ENCODE assay signal across 8 cellular contexts in the genomic region with DNA sequence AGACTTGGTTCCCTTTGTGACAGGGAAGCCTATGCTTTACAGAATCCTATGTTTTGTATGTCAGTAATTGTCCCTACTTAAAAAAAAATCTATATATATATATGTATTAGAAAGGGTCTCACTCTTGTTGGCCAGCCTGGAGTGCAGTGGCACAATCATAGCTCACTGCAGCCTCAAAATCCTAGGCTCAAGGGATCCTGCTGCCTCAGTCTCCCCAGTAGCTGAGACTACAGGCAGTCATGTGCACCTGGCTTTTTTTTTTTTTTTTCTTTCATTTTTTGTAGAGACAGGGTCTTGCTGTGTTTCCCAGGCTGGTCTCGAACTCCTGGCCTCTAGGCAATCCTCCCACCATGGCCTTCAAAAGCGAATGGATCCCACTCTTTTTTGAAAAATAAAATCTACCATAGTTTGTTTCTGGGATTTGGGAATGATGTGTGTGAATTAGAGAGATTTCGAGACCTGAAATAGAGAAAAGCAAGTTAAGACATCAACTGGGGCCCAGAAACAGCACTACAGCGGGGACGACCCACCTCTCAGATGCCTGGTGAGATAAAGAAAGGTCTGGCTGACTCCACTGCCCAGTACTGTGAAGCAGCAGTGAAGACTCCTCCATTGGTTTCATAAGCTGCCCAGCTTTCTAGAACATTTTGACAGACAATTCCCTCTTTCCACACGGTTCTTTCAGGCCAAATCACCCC. TPM values are rescaled to one million over a fixed set of nuclear protein-coding genes. Genes with fewer than 3 reads are reported as not detected.
A peak's percentile ranks its signal among the peaks of the same experiment; 100 is the strongest.
DNase-seq lines count a peak whose midpoint lies in the region; ATAC-seq and TF ChIP-seq lines count a peak whose summit lies in the region.

No MANE protein-coding gene starts in this region.

- no peaks in the 10 kb centered on the region for H3K9me3 Mint-ChIP-seq in stimulated activated naive CD8-positive, alpha-beta T cell treated with anti-CD3 and anti-CD28 coated beads, Interleukin-15, Interleukin-2, amounts not matched to agents 100 ng/mL and 50 ng/mL, for 24 hours
- H3K9me3 Mint-ChIP-seq in MCF 10A (ENCODE audit: unreplicated experiment) = no peaks in the 10 kb centered on the region

- peak overlapping the region; percentile 100 for H3K9ac ChIP-seq in mucosa of stomach (ENCODE audit: low read length)

- no peaks in the 10 kb centered on the region for H3K27me3 ChIP-seq in mucosa of stomach (ENCODE audit: control insufficient read depth, insufficient read depth, low read length)

- ATAC-seq in stimulated activated naive CD8-positive, alpha-beta T cell treated with anti-CD3 and anti-CD28 coated beads, Interleukin-15, Interleukin-2, amounts not matched to agents 100 U/mL and 50 U/mL, for 24 hours = no peak
- ATAC-seq in HG03469 (IDR thresholded peaks at IDR 0.05; ENCODE audit: unreplicated experiment) = no peak
- no peak for ATAC-seq in HG02970 (IDR thresholded peaks at IDR 0.05; ENCODE audit: low FRiP score, unreplicated experiment)

- TF ChIP-seq CTCF in MCF 10A (IDR thresholded peaks at IDR 0.05; ENCODE audit: unreplicated experiment) = no peak

- CTCF ChIA-PET in MCF 10A (lab: Yijun Ruan, JAX) = interaction anchor here (0.6 to 1.2 kb wide), 12 partner anchors 38 to 240 kb away, joined by 3 to 7 read pairs (median 4); partner anchors contain the start of gene MALAT1

- H3K36me3 Mint-ChIP-seq in stimulated activated naive CD8-positive, alpha-beta T cell treated with anti-CD3 and anti-CD28 coated beads, Interleukin-15, Interleukin-2, amounts not matched to agents 100 ng/mL and 50 ng/mL, for 24 hours (ENCODE audit: low read depth) = peaks cover 33% of the 10 kb centered on the region
- H3K36me3 Mint-ChIP-seq in MCF 10A (ENCODE audit: insufficient read depth, unreplicated experiment) = peaks cover 38% of the 10 kb centered on the region

- intact Hi-C loops in MCF 10A (cut with micrococcal nuclease) = loop anchor here (1.0 kb wide), 1 partner anchor 38 kb away; the partner anchor contains the start of gene SLC25A45

- peak overlapping the region; percentile 47 for H3K4me3 ChIP-seq in mucosa of stomach (ENCODE audit: low read length)

- H3K4me1 Mint-ChIP-seq in stimulated activated naive CD8-positive, alpha-beta T cell treated with anti-CD3 and anti-CD28 coated beads, Interleukin-15, Interleukin-2, amounts not matched to agents 100 ng/mL and 50 ng/mL, for 24 hours (ENCODE audit: low read depth) = peaks cover 76% of the 10 kb centered on the region
- peaks cover 34% of the 10 kb centered on the region for H3K4me1 Mint-ChIP-seq in MCF 10A (ENCODE audit: insufficient read depth, unreplicated experiment)

- peaks cover 58% of the 10 kb centered on the region for H3K4me1 ChIP-seq in mucosa of stomach (ENCODE audit: control insufficient read depth, insufficient read depth, low read length)

- TSS peak; percentile 47 for BruUV-seq in MCF 10A (replicated peaks; lab: Mats Ljungman, UMichigan)

- H3K36me3 ChIP-seq in mucosa of stomach (ENCODE audit: control insufficient read depth, insufficient read depth, low read length) = peaks cover 26% of the 10 kb centered on the region

- H3K4me3 Mint-ChIP-seq in stimulated activated naive CD8-positive, alpha-beta T cell treated with anti-CD3 and anti-CD28 coated beads, Interleukin-15, Interleukin-2, amounts not matched to agents 100 ng/mL and 50 ng/mL, for 24 hours = peak overlapping the region; percentile 99
- H3K4me3 Mint-ChIP-seq in MCF 10A (ENCODE audit: unreplicated experiment) = peak overlapping the region; percentile 98

- POLR2A ChIA-PET in MCF 10A (lab: Yijun Ruan, JAX) = interaction anchor here (0.7 to 21.4 kb wide), 27 partner anchors 6 to 299 kb away, joined by 3 to 2994 read pairs (median 5); partner anchors contain the start of genes CDC42EP2, DPF2, FAM89B and FAU

- H3K9me3 ChIP-seq in mucosa of stomach (ENCODE audit: control insufficient read depth, low read length) = no peaks in the 10 kb centered on the region

- no peaks in the 10 kb centered on the region for H3K27me3 Mint-ChIP-seq in stimulated activated naive CD8-positive, alpha-beta T cell treated with anti-CD3 and anti-CD28 coated beads, Interleukin-15, Interleukin-2, amounts not matched to agents 100 ng/mL and 50 ng/mL, for 24 hours
- peaks cover 10% of the 10 kb centered on the region for H3K27me3 Mint-ChIP-seq in MCF 10A (ENCODE audit: insufficient read depth, unreplicated experiment)

- peak overlapping the region; percentile 100 for H3K27ac Mint-ChIP-seq in stimulated activated naive CD8-positive, alpha-beta T cell treated with anti-CD3 and anti-CD28 coated beads, Interleukin-15, Interleukin-2, amounts not matched to agents 100 ng/mL and 50 ng/mL, for 24 hours
- H3K27ac Mint-ChIP-seq in MCF 10A (ENCODE audit: low read depth, unreplicated experiment) = peak overlapping the region; percentile 99

- DNase-seq in stimulated activated naive CD8-positive, alpha-beta T cell treated with anti-CD3 and anti-CD28 coated beads, Interleukin-15, Interleukin-2, amounts not matched to agents 100 U/mL and 50 U/mL, for 24 hours = no peak
- DNase-seq in MCF 10A (ENCODE audit: unreplicated experiment) (no peak), HPDE6-E6E7 (ENCODE audit: extremely low spot score) (no peak), NCI-H510A (lab: John Stamatoyannopoulos, UW) (no peak)

RNA-seq across cellular contexts. Expression of gene NEAT1, which starts 1.9 kb away (rescaled TPM):
- 1,026 and 1,292 TPM in 2 replicates for total RNA-seq in MCF 10A (2022)

RNA-seq across cellular contexts. Expression of gene FRMD8, which starts 34.2 kb away (rescaled TPM):
- total RNA-seq in MCF 10A (2022) = 18.9 and 21.7 TPM in 2 replicates

RNA-seq across cellular contexts. Expression of gene SLC25A45, which starts 38.2 kb away (rescaled TPM):
- 3.9 and 4.9 TPM in 2 replicates for total RNA-seq in MCF 10A (2022)
